Comparison of ENCODE assay signal across 9 cellular contexts in genomic region chr2:230412369-230412706, GRCh38. TPM values are rescaled to one million over a fixed set of nuclear protein-coding genes. Genes with fewer than 3 reads are reported as not detected.
A peak's percentile ranks its signal among the peaks of the same experiment; 100 is the strongest.
DNase-seq lines count a peak whose midpoint lies in the region; ATAC-seq and TF ChIP-seq lines count a peak whose summit lies in the region.
"Had no signal": no experiment of that assay in that cellular context is flagged by ENCODE, and none has a peak within 500 bp of the region (broad histone marks: within the 10 kb centered on the region; RNA-seq: fewer than 3 reads in every experiment).

No MANE protein-coding gene starts in this region.

- TF ChIP-seq CTCF in Loucy (conservative IDR thresholded peaks at IDR 0.05; ENCODE audit: low read length), result no peak

- ATAC-seq in central memory CD8-positive, alpha-beta T cell (replicated peaks; ENCODE audit: extremely low read depth, poor library complexity, severe bottlenecking), result no peak
- ATAC-seq in natural killer cell treated with Interleukin-12 subunit alpha and Interleukin-12 subunit beta and Interleukin-15 and Interleukin-18, amount 100 ng/mL, for 72 hours, result no peak

- H3K79me2 ChIP-seq in Loucy (ENCODE audit: insufficient read depth, low read length), result peaks cover 13% of the 10 kb centered on the region

- peak overlapping the region; percentile 99 for H3K27ac Mint-ChIP-seq in central memory CD8-positive, alpha-beta T cell (ENCODE audit: low read depth)
- H3K27ac Mint-ChIP-seq in natural killer cell treated with Interleukin-12 subunit alpha and Interleukin-12 subunit beta and Interleukin-15 and Interleukin-18, amount 100 ng/mL, for 72 hours, result peak overlapping the region; percentile 98 to 100

- peak overlapping the region; percentile 100 for H3K4me3 Mint-ChIP-seq in central memory CD8-positive, alpha-beta T cell
- H3K4me3 Mint-ChIP-seq in natural killer cell treated with Interleukin-12 subunit alpha and Interleukin-12 subunit beta and Interleukin-15 and Interleukin-18, amount 100 ng/mL, for 72 hours, result peak overlapping the region; percentile 95

- no peaks in the 10 kb centered on the region for H3K27me3 Mint-ChIP-seq in central memory CD8-positive, alpha-beta T cell
- H3K27me3 Mint-ChIP-seq in natural killer cell treated with Interleukin-12 subunit alpha and Interleukin-12 subunit beta and Interleukin-15 and Interleukin-18, amount 100 ng/mL, for 72 hours, result no peaks in the 10 kb centered on the region

- H3F3A ChIP-seq in Loucy (ENCODE audit: low read depth), result no peaks in the 10 kb centered on the region

- H3K9me3 Mint-ChIP-seq in central memory CD8-positive, alpha-beta T cell, result no peaks in the 10 kb centered on the region
- H3K9me3 Mint-ChIP-seq in natural killer cell treated with Interleukin-12 subunit alpha and Interleukin-12 subunit beta and Interleukin-15 and Interleukin-18, amount 100 ng/mL, for 72 hours, result no peaks in the 10 kb centered on the region

- peak overlapping the region; percentile 78 to 98 (median 94) for H3K4me2 ChIP-seq in BLaER1 treated with 17β-estradiol and CSF1 and Interleukin-3, amounts not matched to agents 10 nM and 100 nM
- peak overlapping the region; percentile 91 for H3K4me2 ChIP-seq in Loucy (ENCODE audit: low read depth, low read length, poor library complexity, severe bottlenecking)

- no peaks in the 10 kb centered on the region for H3K9me2 ChIP-seq in Loucy (replicated peaks; ENCODE audit: low read depth, low read length)

- peaks cover 0 to under 1% (median 0%) of the 10 kb centered on the region in 11 experiments; a peak in 1 of 22 replicates for H4K20me1 ChIP-seq in BLaER1 treated with 17β-estradiol and CSF1 and Interleukin-3, amounts not matched to agents 10 nM and 100 nM
- H4K20me1 ChIP-seq in Loucy (ENCODE audit: insufficient read depth, low read length, poor library complexity, severe bottlenecking), result no peaks in the 10 kb centered on the region

- H3K27me3 ChIP-seq in BLaER1 treated with 17β-estradiol and CSF1 and Interleukin-3, amounts not matched to agents 10 nM and 100 nM, result no peaks in the 10 kb centered on the region
- H3K27me3 ChIP-seq in Loucy (ENCODE audit: insufficient read depth, low read length, poor library complexity, severe bottlenecking), result no peaks in the 10 kb centered on the region

- peak overlapping the region; percentile 86 to 93 (median 88) for H3K9ac ChIP-seq in BLaER1 treated with 17β-estradiol and CSF1 and Interleukin-3, amounts not matched to agents 10 nM and 100 nM
- peak overlapping the region; percentile 77 for H3K9ac ChIP-seq in Loucy (ENCODE audit: low read depth, low read length, poor library complexity, severe bottlenecking)

- no peaks in the 10 kb centered on the region; a peak in 1 of 22 replicates for H3K9me3 ChIP-seq in BLaER1 treated with 17β-estradiol and CSF1 and Interleukin-3, amounts not matched to agents 10 nM and 100 nM (replicated peaks in 1 of 11)
- no peaks in the 10 kb centered on the region for H3K9me3 ChIP-seq in Loucy (ENCODE audit: insufficient read depth, low read depth, low read length)

- peak overlapping the region; percentile 79 to 94 (median 88); a peak in 21 of 22 replicates for H3K27ac ChIP-seq in BLaER1 treated with 17β-estradiol and CSF1 and Interleukin-3, amounts not matched to agents 10 nM and 100 nM

- no peaks in the 10 kb centered on the region for H3K36me3 ChIP-seq in BLaER1 treated with 17β-estradiol and CSF1 and Interleukin-3, amounts not matched to agents 10 nM and 100 nM
- no peaks in the 10 kb centered on the region for H3K36me3 ChIP-seq in Loucy (ENCODE audit: insufficient read depth, low read length)

- no peak for DNase-seq in central memory CD8-positive, alpha-beta T cell (ENCODE audit: low spot score in 2 of 2)
- no peak for DNase-seq in natural killer cell treated with Interleukin-12 subunit alpha and Interleukin-12 subunit beta and Interleukin-15 and Interleukin-18, amount 100 ng/mL, for 72 hours (ENCODE audit: low spot score)
- DNase-seq in NCI-H1417 treated with DMSO at 0.1 percent for 48 hours (lab: John Stamatoyannopoulos, UW) (no peak), DMS 273 (lab: John Stamatoyannopoulos, UW; ENCODE audit: unreplicated experiment) (no peak), kidney glomerular epithelial cell (lab: John Stamatoyannopoulos, UW) (no peak)
- no peak for DNase-seq in activated CD4-positive, CD25-positive, alpha-beta regulatory T cell treated with anti-CD3 and anti-CD28 coated beads, Interleukin-2, amount 50 U/mL, for 72 hours
- DNase-seq: amniotic stem cell had no signal

- H2AFZ ChIP-seq in Loucy (ENCODE audit: low read length), result peak overlapping the region; percentile 96

- peak overlapping the region; percentile 65 to 77 (median 68) for H3K4me3 ChIP-seq in BLaER1 treated with 17β-estradiol and CSF1 and Interleukin-3, amounts not matched to agents 10 nM and 100 nM
- peak overlapping the region; percentile 84 for H3K4me3 ChIP-seq in Loucy (ENCODE audit: low read length, poor library complexity, severe bottlenecking)

- peaks cover 60% of the 10 kb centered on the region for H3K4me1 Mint-ChIP-seq in central memory CD8-positive, alpha-beta T cell
- peaks cover 50 to 54% of the 10 kb centered on the region in 2 donors for H3K4me1 Mint-ChIP-seq in natural killer cell treated with Interleukin-12 subunit alpha and Interleukin-12 subunit beta and Interleukin-15 and Interleukin-18, amount 100 ng/mL, for 72 hours (ENCODE audit: low read depth in 2 of 2)

- peaks cover 16% of the 10 kb centered on the region for H3K36me3 Mint-ChIP-seq in central memory CD8-positive, alpha-beta T cell (ENCODE audit: insufficient read depth)
- peaks cover 6% of the 10 kb centered on the region for H3K36me3 Mint-ChIP-seq in natural killer cell treated with Interleukin-12 subunit alpha and Interleukin-12 subunit beta and Interleukin-15 and Interleukin-18, amount 100 ng/mL, for 72 hours

- H3K4me1 ChIP-seq in BLaER1 treated with 17β-estradiol and CSF1 and Interleukin-3, amounts not matched to agents 10 nM and 100 nM, result peaks cover 34 to 70% (median 43%) of the 10 kb centered on the region in 10 experiments
- peaks cover 35% of the 10 kb centered on the region for H3K4me1 ChIP-seq in Loucy (ENCODE audit: insufficient read depth, low read length, poor library complexity, severe bottlenecking)

RNA-seq across cellular contexts. Expression of gene SP100, which starts 3.7 kb away (rescaled TPM):
- 100 to 1,000 TPM; 179 to 190 TPM for total RNA-seq in natural killer cell treated with Interleukin-12 subunit alpha and Interleukin-12 subunit beta and Interleukin-15 and Interleukin-18, amount 100 ng/mL, for 72 hours
